35 cellular contexts compared by ENCODE assay signal in genomic region chr1:227558807-227559186, GRCh38. TPM values are rescaled to one million over a fixed set of nuclear protein-coding genes. Genes with fewer than 3 reads are reported as not detected.
DNase-seq lines count a peak whose midpoint lies in the region; ATAC-seq, FAIRE-seq and TF ChIP-seq lines count a peak whose summit lies in the region.
"Had no signal": no experiment of that assay in that cellular context is flagged by ENCODE, and none has a peak within 500 bp of the region (broad histone marks: within the 10 kb centered on the region; RNA-seq: fewer than 3 reads in every experiment).

No MANE protein-coding gene starts in this region.

- H3K79me2 ChIP-seq in DOHH2 (ENCODE audit: control insufficient read depth, low read length) (peaks cover under 1% of the 10 kb centered on the region), GM12878 (ENCODE audit: control insufficient read depth, insufficient read depth, low read length) (no peaks in the 10 kb centered on the region), osteoblast (ENCODE audit: insufficient read depth, low read length) (no peaks in the 10 kb centered on the region)

- TF ChIP-seq POLR2A in GM12878 (IDR thresholded peaks at IDR 0.05; ENCODE audit: low read depth, low read length), result no peak

- no TSS peak for BruUV-seq in GM12878 (replicated peaks; lab: Mats Ljungman, UMichigan)

- POLR2A ChIA-PET in CD4-positive, alpha-beta T cell (lab: Charles Lee), result no interaction called here
- POLR2A ChIA-PET in GM12878 (lab: Charles Lee), result no interaction called here

- intact Hi-C loops in CD4-positive, alpha-beta T cell (cut with DNase I, micrococcal nuclease), result no loop called here
- intact Hi-C loops in GM12878 (cut with micrococcal nuclease; ENCODE audit: unreplicated experiment), result no loop called here

- RAD21 ChIA-PET in GM12878 (lab: Charles Lee; ENCODE audit: unreplicated experiment), result no interaction called here

- H3K4me2 ChIP-seq in DOHH2 (ENCODE audit: low read length) (peak overlapping the region; percentile 38), GM12878 (ENCODE audit: control insufficient read depth, insufficient read depth) (no peak overlapping the region), osteoblast (ENCODE audit: insufficient read depth, low read length) (no peak overlapping the region)
- H3K4me2 ChIP-seq: BLaER1 treated with 17β-estradiol and CSF1 and Interleukin-3, amounts not matched to agents 10 nM and 100 nM had no signal

- in situ Hi-C loops in GM12878 (cut with MboI), result no loop called here

- H3K4me3 ChIP-seq in DOHH2 (ENCODE audit: low read length) (no peak overlapping the region; the same call in 1 of the 2 replicates), GM12878 (no peak overlapping the region), osteoblast (ENCODE audit: insufficient read depth, low read length) (no peak overlapping the region), small intestine (ENCODE audit: low read depth in 1 of 2, low read length in 2 of 2) (no peak overlapping the region)
- H3K4me3 ChIP-seq: adrenal gland; BLaER1 treated with 17β-estradiol and CSF1 and Interleukin-3, amounts not matched to agents 10 nM and 100 nM; esophagus muscularis mucosa; ovary; tibial artery had no signal

- TF ChIP-seq RAD21 in GM12878 (IDR thresholded peaks at IDR 0.05; ENCODE audit: insufficient read depth, low read depth, low read length), result no peak

- peaks cover 17% of the 10 kb centered on the region for H3K4me1 Mint-ChIP-seq in CD4-positive, alpha-beta T cell (ENCODE audit: low read depth)

- peaks cover 60% of the 10 kb centered on the region for H3K27me3 Mint-ChIP-seq in CD4-positive, alpha-beta T cell

- H3K36me3 ChIP-seq in DOHH2 (ENCODE audit: control insufficient read depth, low read length), result no peaks in the 10 kb centered on the region; the same call in 1 of the 2 replicates
- no peaks in the 10 kb centered on the region for H3K36me3 ChIP-seq in GM12878 (ENCODE audit: control insufficient read depth in 2 of 2, insufficient read depth in 2 of 2, low read length in 1 of 2)
- no peaks in the 10 kb centered on the region for H3K36me3 ChIP-seq in osteoblast (ENCODE audit: insufficient read depth, low read length)
- no peaks in the 10 kb centered on the region for H3K36me3 ChIP-seq in small intestine (ENCODE audit: control insufficient read depth in 2 of 2, insufficient read depth in 2 of 2, low read length in 2 of 2)
- H3K36me3 ChIP-seq: adrenal gland; BLaER1 treated with 17β-estradiol and CSF1 and Interleukin-3, amounts not matched to agents 10 nM and 100 nM; esophagus muscularis mucosa; ovary; tibial artery; WERI-Rb-1 had no signal

- H3K27ac Mint-ChIP-seq in CD4-positive, alpha-beta T cell, result no peak overlapping the region
- H3K27ac Mint-ChIP-seq: activated CD4-positive, alpha-beta T cell treated with anti-CD3 and anti-CD28 coated beads, Interleukin-2, amount 10 ng/mL, durations not matched to agents 24 days and 14 days; activated T-cell treated with anti-CD3 and anti-CD28 coated beads, Interleukin-2, amount 50 U/mL, for 24 hours; dendritic cell treated with granulocyte-macrophage colony-stimulating factor and Interleukin-4, amounts not matched to agents 40 ng/mL and 50 ng/mL, for 4 days; HFFc6; mesothelial cell of epicardium; nephron had no signal

- H3F3A ChIP-seq in DOHH2 (ENCODE audit: control insufficient read depth, insufficient read depth), result no peaks in the 10 kb centered on the region

- SMC1A ChIA-PET in GM12878 (lab: Charles Lee; ENCODE audit: uncharacterized antibody, unreplicated experiment), result no interaction called here

- TF ChIP-seq CTCF in CD4-positive, alpha-beta T cell (IDR thresholded peaks at IDR 0.05), result no peak
- no peak for TF ChIP-seq CTCF in DOHH2 (IDR thresholded peaks at IDR 0.05; ENCODE audit: low read depth, low read length, poor library complexity, severe bottlenecking)
- no peak for TF ChIP-seq CTCF in GM12878 (IDR thresholded peaks at IDR 0.05 in 2 of 3, conservative IDR thresholded peaks at IDR 0.05 in 1 of 3; ENCODE audit: control insufficient read depth in 2 of 3, extremely low read depth in 1 of 3, insufficient read depth in 1 of 3, low read depth in 3 of 3, low read length in 3 of 3)
- no peak for TF ChIP-seq CTCF in osteoblast (IDR thresholded peaks at IDR 0.05; ENCODE audit: extremely low read depth, low read depth, low read length)
- no peak for TF ChIP-seq CTCF in D721Med (IDR thresholded peaks at IDR 0.05; ENCODE audit: insufficient read depth, missing control alignments)

- no peak for DNase-seq in CD4-positive, alpha-beta T cell
- no peak for DNase-seq in GM12878 (ENCODE audit: low read depth, low spot score)
- DNase-seq in osteoblast (ENCODE audit: insufficient read length, low spot score, missing footprints), result peak; percentile 73
- DNase-seq in small intestine, result no peak
- no peak for DNase-seq in putamen (ENCODE audit: low spot score)
- DNase-seq in D721Med (ENCODE audit: insufficient read length, low spot score), result no peak
- DNase-seq: activated CD4-positive, alpha-beta T cell treated with anti-CD3 and anti-CD28 coated beads, Interleukin-2, amount 10 ng/mL, durations not matched to agents 24 days and 14 days; activated effector memory CD4-positive, alpha-beta T cell treated with anti-CD3 and anti-CD28 coated beads, Interleukin-2, amount 50 U/mL, for 16 hours; activated T-cell treated with anti-CD3 and anti-CD28 coated beads, Interleukin-2, amount 50 U/mL, for 24 hours; adrenal gland; central memory CD4-positive, alpha-beta T cell; COR-L47; DMS79; foreskin fibroblast; GF-D8; GOT3; HFFc6; NCI-H1048; NCI-H2107; NCI-H446; NCI-H748 treated with DMSO at 0.1 percent for 48 hours; ovary; SHP77 treated with DMSO at 0.1 percent for 48 hours; stimulated activated CD4-positive, alpha-beta T cell treated with anti-CD3 and anti-CD28 coated beads, Interleukin-1b, Interleukin-23, amount 100 ng/mL, for 48 hours; T1000; tibial artery; WERI-Rb-1 had no signal

- H2AFZ ChIP-seq in GM12878 (ENCODE audit: control insufficient read depth, low read depth, low read length) (peak overlapping the region; percentile 44; the same call in 1 of the 2 replicates), osteoblast (ENCODE audit: low read length) (no peak overlapping the region)

- TF ChIP-seq EP300 in GM12878 (IDR thresholded peaks at IDR 0.05; ENCODE audit: borderline replicate concordance in 1 of 2, control insufficient read depth in 1 of 2, low read depth in 2 of 2, low read length in 2 of 2), result no peak

- 48% methylated on average over 13 of the region's 13 CpGs for WGBS in GM12878 (ENCODE audit: insufficient coverage, insufficient replicate concordance, low lambda C conversion rate, missing lambda C conversion rate)
- WGBS in small intestine, 3 donors, result 58 to 70% (median 68%) methylated on average over 13 of the region's 13 CpGs

- H3K9me3 ChIP-seq in CD4-positive, alpha-beta T cell (ENCODE audit: control insufficient read depth, low read length), result no peaks in the 10 kb centered on the region
- H3K9me3 ChIP-seq in DOHH2 (ENCODE audit: control insufficient read depth, insufficient read depth, low read length) (no peaks in the 10 kb centered on the region; the same call in 1 of the 2 replicates), GM12878 (replicated peaks; ENCODE audit: control insufficient read depth, insufficient read depth, low read length) (peaks cover 19% of the 10 kb centered on the region; the same call in 2 of the 3 replicates), osteoblast (ENCODE audit: low read depth, low read length) (no peaks in the 10 kb centered on the region), small intestine (ENCODE audit: control insufficient read depth, low read depth) (peaks cover 2% of the 10 kb centered on the region)
- H3K9me3 ChIP-seq: adrenal gland, ovary had no signal

- H3K36me3 Mint-ChIP-seq in CD4-positive, alpha-beta T cell (ENCODE audit: low read depth), result peaks cover 4% of the 10 kb centered on the region
- H3K36me3 Mint-ChIP-seq: mesothelial cell of epicardium had no signal

- H3K9ac ChIP-seq in GM12878 (ENCODE audit: control insufficient read depth, insufficient read depth, low read length), result no peak overlapping the region
- H3K9ac ChIP-seq: BLaER1 treated with 17β-estradiol and CSF1 and Interleukin-3, amounts not matched to agents 10 nM and 100 nM had no signal

- peaks cover 34% of the 10 kb centered on the region for H3K27me3 ChIP-seq in CD4-positive, alpha-beta T cell (ENCODE audit: control insufficient read depth, insufficient read depth, low read length)
- H3K27me3 ChIP-seq in DOHH2 (ENCODE audit: control insufficient read depth, low read length), result no peaks in the 10 kb centered on the region
- H3K27me3 ChIP-seq in GM12878 (replicated peaks in 1 of 2; ENCODE audit: control insufficient read depth in 2 of 2, insufficient read depth in 2 of 2, low read length in 1 of 2), result no peaks in the 10 kb centered on the region
- H3K27me3 ChIP-seq in osteoblast (ENCODE audit: insufficient read depth, low read length), result peaks cover 12% of the 10 kb centered on the region
- H3K27me3 ChIP-seq in small intestine (ENCODE audit: control insufficient read depth in 2 of 2, insufficient read depth in 2 of 2, low read length in 2 of 2), result peaks cover 5 to 14% of the 10 kb centered on the region in 2 donors
- H3K27me3 ChIP-seq: BLaER1 treated with 17β-estradiol and CSF1 and Interleukin-3, amounts not matched to agents 10 nM and 100 nM; ovary had no signal

- H3K4me1 ChIP-seq in DOHH2 (ENCODE audit: control insufficient read depth, low read length) (peaks cover 14% of the 10 kb centered on the region), GM12878 (ENCODE audit: control insufficient read depth, insufficient read depth, low read length) (no peaks in the 10 kb centered on the region), osteoblast (ENCODE audit: insufficient read depth, low read length) (no peaks in the 10 kb centered on the region), small intestine (ENCODE audit: control insufficient read depth in 2 of 2, insufficient read depth in 1 of 2, low read depth in 1 of 2, low read length in 1 of 2) (no peaks in the 10 kb centered on the region)
- H3K4me1 ChIP-seq: adrenal gland had no signal

- FAIRE-seq in GM12878 (lab: Jason Lieb, UNC) (no peak), small intestine (lab: Jason Lieb, UNC) (no peak), D721Med (lab: Jason Lieb, UNC) (no peak)
- FAIRE-seq: islet of Langerhans had no signal

- H3K27ac ChIP-seq in CD4-positive, alpha-beta T cell (ENCODE audit: low read depth, low read length), result no peak overlapping the region
- H3K27ac ChIP-seq in DOHH2 (ENCODE audit: low read depth, low read length), result no peak overlapping the region
- H3K27ac ChIP-seq in GM12878 (ENCODE audit: control insufficient read depth, insufficient read depth), result no peak overlapping the region
- H3K27ac ChIP-seq in osteoblast (ENCODE audit: low read depth, low read length), result no peak overlapping the region
- no peak overlapping the region for H3K27ac ChIP-seq in small intestine (ENCODE audit: low read depth in 1 of 2, low read length in 1 of 2)
- H3K27ac ChIP-seq: adrenal gland; BLaER1 treated with 17β-estradiol and CSF1 and Interleukin-3, amounts not matched to agents 10 nM and 100 nM; esophagus muscularis mucosa; ovary; tibial artery; WERI-Rb-1 had no signal

- no peak for ATAC-seq in CD4-positive, alpha-beta T cell (ENCODE audit: poor library complexity)
- no peak for ATAC-seq in GM12878
- ATAC-seq: Panc1 had no signal

- H3K9me2 ChIP-seq in DOHH2 (replicated peaks; ENCODE audit: control insufficient read depth, low read length), result no peaks in the 10 kb centered on the region

- peak overlapping the region; percentile 17 for H3K4me3 Mint-ChIP-seq in CD4-positive, alpha-beta T cell
- H3K4me3 Mint-ChIP-seq: activated CD4-positive, alpha-beta T cell treated with anti-CD3 and anti-CD28 coated beads, Interleukin-2, amount 10 ng/mL, durations not matched to agents 24 days and 14 days; activated T-cell treated with anti-CD3 and anti-CD28 coated beads, Interleukin-2, amount 50 U/mL, for 24 hours; dendritic cell treated with granulocyte-macrophage colony-stimulating factor and Interleukin-4, amounts not matched to agents 40 ng/mL and 50 ng/mL, for 4 days; HFFc6; mesothelial cell of epicardium; nephron had no signal

- no peaks in the 10 kb centered on the region for H4K20me1 ChIP-seq in DOHH2 (ENCODE audit: control insufficient read depth, insufficient read depth, low read depth, low read length)
- no peaks in the 10 kb centered on the region for H4K20me1 ChIP-seq in GM12878 (ENCODE audit: control insufficient read depth, insufficient read depth)
- no peaks in the 10 kb centered on the region for H4K20me1 ChIP-seq in osteoblast (ENCODE audit: insufficient read depth, low read length)
- H4K20me1 ChIP-seq: BLaER1 treated with 17β-estradiol and CSF1 and Interleukin-3, amounts not matched to agents 10 nM and 100 nM had no signal

- CTCF ChIA-PET in CD4-positive, alpha-beta T cell (lab: Charles Lee), result interaction anchor here (1.0 kb wide), 1 partner anchor 16 kb away, joined by 3 read pairs; no protein-coding TSS in a partner anchor
- CTCF ChIA-PET in GM12878 (lab: Yijun Ruan, JAX), result no interaction called here

- H3K9me3 Mint-ChIP-seq in CD4-positive, alpha-beta T cell, result no peaks in the 10 kb centered on the region

RNA-seq across cellular contexts. Expression of gene ZNF678, which starts 4.6 kb away (rescaled TPM):
- 1 to 10 TPM; 2.8 to 2.9 TPM for total RNA-seq in CD4-positive, alpha-beta T cell
- total RNA-seq in GM12878 (2013; cell fraction: nucleolus; rRNA removed), result 58.1 and 65.2 TPM in 2 replicates
- 9.6 and 10.4 TPM in 2 replicates for total RNA-seq in GM12878 (2014; rRNA removed)
- total RNA-seq in GM12878 (2014; rRNA removed; fragmentation: Illumina TruSeq; extraction: Trizol), result 6.6 and 6.7 TPM in 2 replicates
- 4.4 TPM in 2 replicates for total RNA-seq in GM12878 (2021)
- 1.4 TPM for polyA plus RNA-seq in GM12878 (2011; ENCODE audit: low read depth)
- 5.3 and 9.7 TPM in 2 replicates for polyA plus RNA-seq in GM12878 (2011; rRNA removed)
- polyA plus RNA-seq in GM12878 (2011; cell fraction: cytosol; rRNA removed), result 2.3 and 3.1 TPM in 2 replicates
- 7.1 and 7.5 TPM in 2 replicates for polyA plus RNA-seq in GM12878 (2011; cell fraction: nucleus; rRNA removed)
- polyA plus RNA-seq in GM12878 (2012), result 3.2 and 3.7 TPM in 2 replicates
- 3.5 and 4.4 TPM in 2 replicates for polyA plus RNA-seq in GM12878 (2014; fragmentation: Illumina TruSeq; extraction: Trizol)
- 1 to 10 TPM; 1.4 to 1.9 TPM for polyA plus RNA-seq in GM12878 (2014; fragmentation: Nextera tagmentation; extraction: Ambion mirVana)
- 1.9 and 2.4 TPM in 2 replicates for polyA plus RNA-seq in GM12878 (2014; rRNA removed)
- 1 to 10 TPM; 3.5 TPM for polyA plus RNA-seq in GM12878 (2016; fragmentation: Nextera tagmentation; extraction: Ambion mirVana)
- polyA minus RNA-seq in GM12878 (2011; rRNA and poly(A)+ RNA removed), result 13.5 and 21.4 TPM in 2 replicates
- 5.4 and 6.1 TPM in 2 replicates for polyA minus RNA-seq in GM12878 (2011; cell fraction: cytosol; rRNA and poly(A)+ RNA removed)
- polyA minus RNA-seq in GM12878 (2011; cell fraction: nucleus; rRNA and poly(A)+ RNA removed), result 35.2 and 40.0 TPM in 2 replicates
- 3.6 and 6.2 TPM in 2 replicates for total RNA-seq in osteoblast
- 1 to 10 TPM in 2 of 3 donors, under 1 TPM in 1; 0.89 to 2.5 (median 1.9) TPM for polyA plus RNA-seq in small intestine
